Comparison of ENCODE assay signal across 28 cellular contexts in the genomic region with DNA sequence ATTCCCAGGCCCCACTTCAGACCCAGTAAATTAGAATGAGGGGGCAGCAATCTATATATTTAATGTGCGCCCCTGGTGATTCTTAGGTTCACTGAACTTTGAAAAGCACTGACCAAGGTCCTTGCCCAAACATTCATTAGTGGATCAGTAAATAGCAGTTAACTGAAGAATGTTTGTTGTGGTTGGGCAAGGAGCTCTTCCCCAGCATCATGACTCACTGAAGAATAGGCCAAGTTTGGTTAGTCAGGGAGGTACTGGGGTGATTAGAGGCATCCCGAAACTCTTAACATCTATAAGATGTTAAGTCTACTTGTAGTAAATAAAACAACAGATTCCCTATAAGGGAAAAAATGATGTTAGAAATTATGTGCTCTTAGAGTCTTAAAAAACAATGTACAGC. TPM values are rescaled to one million over a fixed set of nuclear protein-coding genes. Genes with fewer than 3 reads are reported as not detected.
DNase-seq lines count a peak whose midpoint lies in the region; ATAC-seq and TF ChIP-seq lines count a peak whose summit lies in the region.
"Had no signal": no experiment of that assay in that cellular context is flagged by ENCODE, and none has a peak within 500 bp of the region (broad histone marks: within the 10 kb centered on the region; RNA-seq: fewer than 3 reads in every experiment).

No MANE protein-coding gene starts in this region.

- peaks cover 6% of the 10 kb centered on the region for H3K36me3 Mint-ChIP-seq in MCF 10A (ENCODE audit: insufficient read depth, unreplicated experiment)
- H3K36me3 Mint-ChIP-seq: CD14-positive monocyte had no signal

- no peak overlapping the region for H3K27ac Mint-ChIP-seq in MCF 10A (ENCODE audit: low read depth, unreplicated experiment)
- H3K27ac Mint-ChIP-seq: CD14-positive monocyte, progenitor cell of endocrine pancreas had no signal

- H3K4me3 ChIP-seq in breast epithelium (no peak overlapping the region), RWPE2 (ENCODE audit: severe bottlenecking) (no peak overlapping the region)
- H3K4me3 ChIP-seq: mucosa of descending colon, upper lobe of right lung had no signal

- peak; percentile 75 for DNase-seq in MCF 10A (ENCODE audit: unreplicated experiment)
- no peak for DNase-seq in breast epithelium (ENCODE audit: low spot score in 2 of 2)
- no peak for DNase-seq in RWPE2 (ENCODE audit: low spot score)
- peak; percentile 50 for DNase-seq in fibroblast of gingiva (ENCODE audit: low read depth)
- no peak for DNase-seq in NCI-H82 treated with DMSO at 0.1 percent for 48 hours (lab: John Stamatoyannopoulos, UW; ENCODE audit: unreplicated experiment)
- DNase-seq in NOMO-1 treated with dmso at 0.1 percent for 144 hours (lab: John Stamatoyannopoulos, UW; ENCODE audit: unreplicated experiment): no peak
- no peak for DNase-seq in mesenteric fat pad (ENCODE audit: low spot score)
- DNase-seq: 8988T; activated CD4-positive, alpha-beta T cell treated with anti-CD3 and anti-CD28 coated beads, Interleukin-2, amount 50 U/mL, for 4 hours; activated gamma-delta T cell treated with Interleukin-2 at 50 U/mL for 16 hours; amygdala; foreskin melanocyte; GF-D8; mucosa of descending colon; NCI-H1105; NCI-H2081 treated with DMSO at 0.1 percent for 48 hours; NCI-H510A treated with DMSO at 0.1 percent for 48 hours; SIG-M5; small intestine; stimulated activated CD4-positive, alpha-beta T cell treated with anti-CD3 and anti-CD28 coated beads, Interleukin-4, amount 100 ng/mL, for 1 hour; upper lobe of right lung had no signal

- H3K27me3 ChIP-seq in breast epithelium (no peaks in the 10 kb centered on the region), RWPE2 (ENCODE audit: insufficient read depth, poor library complexity, severe bottlenecking) (no peaks in the 10 kb centered on the region)
- H3K27me3 ChIP-seq: upper lobe of right lung had no signal

- no peaks in the 10 kb centered on the region for H3K9me3 Mint-ChIP-seq in MCF 10A (ENCODE audit: unreplicated experiment)
- H3K9me3 Mint-ChIP-seq: neural crest cell had no signal

- H3K36me3 ChIP-seq in breast epithelium: no peaks in the 10 kb centered on the region
- H3K36me3 ChIP-seq in RWPE2 (ENCODE audit: low read depth): no peaks in the 10 kb centered on the region
- H3K36me3 ChIP-seq: upper lobe of right lung had no signal

- no peak for TF ChIP-seq POLR2A in breast epithelium (IDR thresholded peaks at IDR 0.05)

- H3K4me1 Mint-ChIP-seq in MCF 10A (ENCODE audit: insufficient read depth, unreplicated experiment): no peaks in the 10 kb centered on the region
- H3K4me1 Mint-ChIP-seq: CD14-positive monocyte, neural crest cell had no signal

- no peak overlapping the region for H3K27ac ChIP-seq in breast epithelium
- H3K27ac ChIP-seq in RWPE2 (ENCODE audit: poor library complexity, severe bottlenecking): no peak overlapping the region
- H3K27ac ChIP-seq: upper lobe of right lung, VCaP had no signal

- TF ChIP-seq CTCF in MCF 10A (IDR thresholded peaks at IDR 0.05; ENCODE audit: unreplicated experiment) (no peak), breast epithelium (IDR thresholded peaks at IDR 0.05) (no peak), RWPE2 (IDR thresholded peaks at IDR 0.05; ENCODE audit: poor library complexity, severe bottlenecking) (no peak)

- no peaks in the 10 kb centered on the region for H3K27me3 Mint-ChIP-seq in MCF 10A (ENCODE audit: insufficient read depth, unreplicated experiment)
- H3K27me3 Mint-ChIP-seq: progenitor cell of endocrine pancreas had no signal

- no TSS peak for BruUV-seq in MCF 10A (replicated peaks; lab: Mats Ljungman, UMichigan)

- ATAC-seq in RWPE2 (ENCODE audit: low read depth) (peak; percentile 66), HG03095 (IDR thresholded peaks at IDR 0.05; ENCODE audit: unreplicated experiment) (no peak)
- ATAC-seq: mucosa of descending colon, upper lobe of right lung had no signal

- intact Hi-C loops in MCF 10A (cut with micrococcal nuclease) (no loop called here), breast epithelium (cut with DNase I; ENCODE audit: low total_unique reads) (no loop called here)

- POLR2A ChIA-PET in MCF 10A (lab: Yijun Ruan, JAX): no interaction called here

- no peaks in the 10 kb centered on the region for H3K4me1 ChIP-seq in breast epithelium
- no peaks in the 10 kb centered on the region for H3K4me1 ChIP-seq in RWPE2 (ENCODE audit: insufficient read depth, poor library complexity, severe bottlenecking)
- H3K4me1 ChIP-seq: upper lobe of right lung had no signal

- H3K9me3 ChIP-seq in breast epithelium: no peaks in the 10 kb centered on the region
- H3K9me3 ChIP-seq in RWPE2 (ENCODE audit: severe bottlenecking): no peaks in the 10 kb centered on the region
- H3K9me3 ChIP-seq: mucosa of descending colon, upper lobe of right lung had no signal

- H3K4me3 Mint-ChIP-seq in MCF 10A (ENCODE audit: unreplicated experiment): no peak overlapping the region
- H3K4me3 Mint-ChIP-seq: CD14-positive monocyte, neural crest cell had no signal

- CTCF ChIA-PET in MCF 10A (lab: Yijun Ruan, JAX): no interaction called here

RNA-seq across cellular contexts. Expression of a gene that starts 0.8 kb away (rescaled TPM):
- not detected in 2 replicates for total RNA-seq in MCF 10A (2022)
- not detected for total RNA-seq in breast epithelium
- not detected for total RNA-seq in mesenteric fat pad
- total RNA-seq: chondrocyte; mucosa of descending colon; neural crest cell; progenitor cell of endocrine pancreas; T-helper 1 cell treated with Interleukin-12 subunit alpha and Interleukin-12 subunit beta and Interleukin-4 antibody, amounts not matched to agents 30 ng/mL and 1 ng/mL, for 36 hours; upper lobe of right lung had no signal

Comparison
In these comparisons a context has a peak if more than half of its experiments do, and no peak if none do; other contexts are left out.
1. DNase-seq: peak in MCF 10A (single experiment) and fibroblast of gingiva (single experiment); none in breast epithelium (0 of 2), RWPE2 (single experiment), NCI-H82 treated with DMSO at 0.1 percent for 48 hours (single experiment), NOMO-1 treated with dmso at 0.1 percent for 144 hours (single experiment) and mesenteric fat pad (single experiment).